2 cellular contexts compared by ENCODE assay signal in genomic region chr4:17558941-17559708, GRCh38.
TF ChIP-seq lines count a peak whose summit lies in the region.

No MANE protein-coding gene starts in this region.

TF ChIP-seq in K562, 482 proteins besides CTCF, POLR2A, EP300 and RAD21 (continued from another document):
- TF ChIP-seq YY1 (IDR thresholded peaks at IDR 0.05; ENCODE audit: borderline replicate concordance in 1 of 3, control insufficient read depth in 1 of 3, extremely low read depth in 1 of 3, insufficient read depth in 3 of 3, insufficient read length in 1 of 3, insufficient replicate concordance in 2 of 3, low read depth in 1 of 3, low read length in 2 of 3): peak in 1 of 3 experiments; percentile 33

TF ChIP-seq in HepG2, 621 proteins besides CTCF, POLR2A, EP300 and RAD21 (continued from another document and continues in another):
- TF ChIP-seq CBX5 (CRISPR knock-in tag; IDR thresholded peaks at IDR 0.05; ENCODE audit: borderline replicate concordance): peak; percentile 54; the same call in 1 of the 2 replicates
- peak; percentile 56; the same call in 1 of the 2 replicates for TF ChIP-seq ZBTB33 (CRISPR knock-in tag; IDR thresholded peaks at IDR 0.05)
- no peak for TF ChIP-seq U2AF1 (optimal IDR thresholded peaks at IDR 0.05; ENCODE audit: low read depth, low read length)
- no peak for TF ChIP-seq HDAC6 (IDR thresholded peaks at IDR 0.05; ENCODE audit: low read depth, low read length)
- no peak for TF ChIP-seq ETS1 (CRISPR knock-in tag; IDR thresholded peaks at IDR 0.05)
- no peak for TF ChIP-seq CHCHD3 (CRISPR knock-in tag; IDR thresholded peaks at IDR 0.05)
- TF ChIP-seq RARA (CRISPR knock-in tag; IDR thresholded peaks at IDR 0.05): peak; percentile 95
- TF ChIP-seq TSC22D2 (CRISPR knock-in tag; IDR thresholded peaks at IDR 0.05; ENCODE audit: borderline replicate concordance): no peak; the same call in 1 of the 2 replicates
- no peak for TF ChIP-seq ZNF790 (CRISPR knock-in tag; IDR thresholded peaks at IDR 0.05; ENCODE audit: borderline replicate concordance)
- TF ChIP-seq ZSCAN9 (CRISPR knock-in tag; IDR thresholded peaks at IDR 0.05; ENCODE audit: borderline replicate concordance): peak; percentile 90
- TF ChIP-seq MTA1 (CRISPR knock-in tag; IDR thresholded peaks at IDR 0.05; ENCODE audit: borderline replicate concordance): peak; percentile 64; the same call in 1 of the 2 replicates
- TF ChIP-seq ZNF460 (CRISPR knock-in tag; IDR thresholded peaks at IDR 0.05; ENCODE audit: borderline replicate concordance): no peak; the same call in 1 of the 2 replicates
- TF ChIP-seq NCOA1 (CRISPR knock-in tag; IDR thresholded peaks at IDR 0.05): no peak
- no peak for TF ChIP-seq ZNF383 (CRISPR knock-in tag; IDR thresholded peaks at IDR 0.05; ENCODE audit: borderline replicate concordance)
- TF ChIP-seq ISL2 (CRISPR knock-in tag; IDR thresholded peaks at IDR 0.05): peak; percentile 96
- no peak for TF ChIP-seq ZSCAN12 (CRISPR knock-in tag; IDR thresholded peaks at IDR 0.05)
- TF ChIP-seq DNMT3B (CRISPR knock-in tag; conservative IDR thresholded peaks at IDR 0.05): 0 out of 2 replicates have a peak, but pooled peaks have one; percentile 44
- TF ChIP-seq BATF2 (CRISPR knock-in tag; IDR thresholded peaks at IDR 0.05): no peak
- peak; percentile 50; the same call in 1 of the 2 replicates for TF ChIP-seq MYC (CRISPR knock-in tag; IDR thresholded peaks at IDR 0.05; ENCODE audit: borderline replicate concordance)
- TF ChIP-seq ZNF33B (CRISPR knock-in tag; IDR thresholded peaks at IDR 0.05): no peak
- TF ChIP-seq DDIT3 (CRISPR knock-in tag; IDR thresholded peaks at IDR 0.05): no peak
- peak; percentile 73; the same call in 1 of the 2 replicates for TF ChIP-seq RERE (CRISPR knock-in tag; IDR thresholded peaks at IDR 0.05; ENCODE audit: low read depth)
- peak; percentile 77 for TF ChIP-seq ZNF574 (CRISPR knock-in tag; IDR thresholded peaks at IDR 0.05)
- TF ChIP-seq GZF1 (CRISPR knock-in tag; IDR thresholded peaks at IDR 0.05): no peak
- TF ChIP-seq ZNF549 (CRISPR knock-in tag; IDR thresholded peaks at IDR 0.05): no peak
- no peak for TF ChIP-seq U2AF2 (IDR thresholded peaks at IDR 0.05; ENCODE audit: low read depth, low read length)
- TF ChIP-seq MXD3 (CRISPR knock-in tag; IDR thresholded peaks at IDR 0.05): no peak
- TF ChIP-seq NAIF1 (CRISPR knock-in tag; IDR thresholded peaks at IDR 0.05; ENCODE audit: borderline replicate concordance): no peak
- no peak for TF ChIP-seq ZNF776 (CRISPR knock-in tag; IDR thresholded peaks at IDR 0.05)
- no peak for TF ChIP-seq ZIK1 (CRISPR knock-in tag; IDR thresholded peaks at IDR 0.05; ENCODE audit: borderline replicate concordance, low read depth)
- TF ChIP-seq PPARG (CRISPR knock-in tag; conservative IDR thresholded peaks at IDR 0.05): peak; percentile 83
- peak; percentile 95 for TF ChIP-seq FOXO1 (CRISPR knock-in tag; IDR thresholded peaks at IDR 0.05)
- peak; percentile 55; the same call in 1 of the 2 replicates for TF ChIP-seq ZNF691 (CRISPR knock-in tag; IDR thresholded peaks at IDR 0.05; ENCODE audit: borderline replicate concordance, low read depth)
- peak; percentile 65; the same call in 2 of the 3 replicates for TF ChIP-seq MXI1 (IDR thresholded peaks at IDR 0.05; ENCODE audit: borderline replicate concordance, low read depth, low read length)
- no peak for TF ChIP-seq SKIL (CRISPR knock-in tag; IDR thresholded peaks at IDR 0.05; ENCODE audit: borderline replicate concordance)
- TF ChIP-seq ELF3 (CRISPR knock-in tag; IDR thresholded peaks at IDR 0.05): peak; percentile 90
- TF ChIP-seq SP1 (IDR thresholded peaks at IDR 0.05): no peak
- TF ChIP-seq SP1 (CRISPR knock-in tag; IDR thresholded peaks at IDR 0.05): no peak
- peak; percentile 75; the same call in 1 of the 2 replicates for TF ChIP-seq ZNF34 (CRISPR knock-in tag; IDR thresholded peaks at IDR 0.05; ENCODE audit: borderline replicate concordance)
- TF ChIP-seq BCLAF1 (IDR thresholded peaks at IDR 0.05): no peak
- no peak for TF ChIP-seq SUZ12 (IDR thresholded peaks at IDR 0.05; ENCODE audit: low read depth, low read length)
